In the genomic region with DNA sequence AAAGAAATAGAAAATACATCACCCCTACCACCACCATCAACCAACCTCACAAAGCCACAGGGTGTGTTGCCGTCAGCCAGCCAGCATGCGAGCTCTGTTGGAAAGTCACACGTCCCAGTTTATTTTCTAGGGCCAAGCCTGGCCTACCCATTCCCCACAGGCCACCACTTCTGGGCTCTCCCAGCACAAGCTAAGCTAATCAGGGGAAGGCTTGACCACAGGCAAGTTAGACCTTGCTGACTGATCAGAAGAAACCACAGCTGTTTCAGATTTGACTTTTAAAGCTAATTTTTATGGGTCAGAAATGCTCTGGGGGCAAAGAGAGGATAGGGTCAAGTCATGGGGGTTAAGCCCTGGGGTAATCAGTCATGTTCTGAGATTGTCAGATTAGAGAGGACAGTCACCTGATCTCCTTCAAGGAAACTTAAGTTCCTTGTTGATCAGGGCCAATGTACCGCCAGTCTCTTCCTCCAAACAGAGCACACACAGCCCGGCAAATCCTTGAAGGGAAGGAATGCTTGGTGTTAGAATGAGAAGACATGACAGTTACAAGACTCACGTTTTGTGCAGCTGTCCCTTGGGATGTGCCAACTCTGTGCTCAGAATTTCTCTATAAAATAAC, we compare ENCODE assay signal across 10 cellular contexts. TPM values are rescaled to one million over a fixed set of nuclear protein-coding genes. Genes with fewer than 3 reads are reported as not detected.
DNase-seq lines count a peak whose midpoint lies in the region; ATAC-seq lines count a peak whose summit lies in the region.
"Had no signal": no experiment of that assay in that cellular context is flagged by ENCODE, and none has a peak within 500 bp of the region (broad histone marks: within the 10 kb centered on the region; RNA-seq: fewer than 3 reads in every experiment).

No MANE protein-coding gene starts in this region.

- H3K27ac Mint-ChIP-seq in stimulated activated memory B cell treated with anti-CD40 and anti-IgM and Interleukin-4, amounts not matched to agents 10 μg/mL and 1 μg/mL and 100 μg/mL, for 72 hours: peak overlapping the region; percentile 18
- H3K27ac Mint-ChIP-seq: activated naive CD8-positive, alpha-beta T cell treated with anti-CD3 and anti-CD28 coated beads for 36 hours had no signal

- H3K36me3 Mint-ChIP-seq in stimulated activated memory B cell treated with anti-CD40 and anti-IgM and Interleukin-4, amounts not matched to agents 10 μg/mL and 1 μg/mL and 100 μg/mL, for 72 hours: peaks cover 7% of the 10 kb centered on the region
- H3K36me3 Mint-ChIP-seq: activated naive CD8-positive, alpha-beta T cell treated with anti-CD3 and anti-CD28 coated beads for 36 hours had no signal

- H3K4me3 Mint-ChIP-seq in stimulated activated memory B cell treated with anti-CD40 and anti-IgM and Interleukin-4, amounts not matched to agents 10 μg/mL and 1 μg/mL and 100 μg/mL, for 72 hours: no peak overlapping the region
- H3K4me3 Mint-ChIP-seq: activated naive CD8-positive, alpha-beta T cell treated with anti-CD3 and anti-CD28 coated beads for 36 hours had no signal

- no peaks in the 10 kb centered on the region for H3K9me3 Mint-ChIP-seq in stimulated activated memory B cell treated with anti-CD40 and anti-IgM and Interleukin-4, amounts not matched to agents 10 μg/mL and 1 μg/mL and 100 μg/mL, for 72 hours
- H3K9me3 Mint-ChIP-seq: activated naive CD8-positive, alpha-beta T cell treated with anti-CD3 and anti-CD28 coated beads for 36 hours had no signal

- H3K4me1 Mint-ChIP-seq in stimulated activated memory B cell treated with anti-CD40 and anti-IgM and Interleukin-4, amounts not matched to agents 10 μg/mL and 1 μg/mL and 100 μg/mL, for 72 hours: peaks cover 37% of the 10 kb centered on the region

- ATAC-seq in GM19043 (IDR thresholded peaks at IDR 0.05; ENCODE audit: low read depth, unreplicated experiment): peak; percentile 63
- peak; percentile 68 for ATAC-seq in HG02759 (IDR thresholded peaks at IDR 0.05; ENCODE audit: unreplicated experiment)
- peak; percentile 53 for ATAC-seq in stimulated activated memory B cell treated with anti-CD40 and anti-IgM and Interleukin-4, amounts not matched to agents 10 μg/mL and 1 μg/mL and 100 μg/mL, for 72 hours
- ATAC-seq: gastroesophageal sphincter had no signal

- DNase-seq in RPMI7951 (ENCODE audit: low read depth) (peak; percentile 31), pons (ENCODE audit: low spot score) (no peak), SK-N-DZ (ENCODE audit: low spot score) (no peak), DMS114 treated with DMSO at 0.1 percent for 48 hours (lab: John Stamatoyannopoulos, UW; ENCODE audit: unreplicated experiment) (no peak), NCI-H1048 (lab: John Stamatoyannopoulos, UW) (no peak)
- DNase-seq: activated naive CD8-positive, alpha-beta T cell treated with anti-CD3 and anti-CD28 coated beads for 36 hours had no signal

- peaks cover 45% of the 10 kb centered on the region for H3K27me3 Mint-ChIP-seq in stimulated activated memory B cell treated with anti-CD40 and anti-IgM and Interleukin-4, amounts not matched to agents 10 μg/mL and 1 μg/mL and 100 μg/mL, for 72 hours

RNA-seq across cellular contexts. Expression of gene SHB, which starts 7.6 kb away (rescaled TPM):
- total RNA-seq in RPMI7951 (2014; rRNA removed; shearing (Covaris generic)): 10.0 and 10.7 TPM in 2 replicates
- polyA plus RNA-seq in SK-N-DZ (2014; cell fraction: cytosol; rRNA removed): 8.5 and 9.6 TPM in 2 replicates
- polyA plus RNA-seq in SK-N-DZ (2014; cell fraction: nucleus; rRNA removed): 5.3 and 5.8 TPM in 2 replicates
